17 cellular contexts compared by ENCODE assay signal in the genomic region with DNA sequence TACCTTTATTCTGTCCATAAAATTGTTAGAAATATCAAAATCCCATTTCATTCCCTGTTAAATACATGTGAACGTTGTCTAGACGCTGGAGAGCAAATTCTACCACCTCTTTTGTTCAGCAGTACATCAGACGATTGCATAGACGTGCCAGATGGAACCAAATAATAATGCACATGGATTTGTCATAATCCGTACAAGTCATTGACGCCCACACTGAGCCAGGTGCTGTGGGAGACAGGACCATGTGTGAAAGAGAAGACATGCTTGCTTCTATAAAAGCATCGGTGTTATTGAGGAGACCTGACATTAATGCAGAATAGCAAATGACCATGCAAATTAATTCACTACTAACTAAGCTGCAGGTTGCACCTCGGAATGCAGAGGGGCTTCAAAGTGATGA.
DNase-seq lines count a peak whose midpoint lies in the region; ATAC-seq, FAIRE-seq and TF ChIP-seq lines count a peak whose summit lies in the region.
"Had no signal": no experiment of that assay in that cellular context is flagged by ENCODE, and none has a peak within 500 bp of the region (broad histone marks: within the 10 kb centered on the region; RNA-seq: fewer than 3 reads in every experiment).

No MANE protein-coding gene starts in this region.

- ATAC-seq in body of pancreas: no peak
- ATAC-seq in pancreas: no peak
- ATAC-seq in HG02840 (IDR thresholded peaks at IDR 0.05; ENCODE audit: low FRiP score, unreplicated experiment): no peak

- H2AFZ ChIP-seq in hepatocyte: no peak overlapping the region
- H2AFZ ChIP-seq: GM23248 had no signal

- H3K27ac ChIP-seq in body of pancreas (peak overlapping the region; percentile 60 to 90 (median 77)), hepatocyte (peak overlapping the region; percentile 93), pancreas (peak overlapping the region in 3 of 4 donors; percentile 63 to 86 (median 78))
- H3K27ac ChIP-seq: C4-2B, GM23248 had no signal

- TF ChIP-seq CTCF in body of pancreas (IDR thresholded peaks at IDR 0.05) (no peak), hepatocyte (IDR thresholded peaks at IDR 0.05; ENCODE audit: poor library complexity) (no peak), pancreas (IDR thresholded peaks at IDR 0.05) (no peak)

- TF ChIP-seq POLR2A in body of pancreas (IDR thresholded peaks at IDR 0.05): no peak

- FAIRE-seq in pancreas (lab: Jason Lieb, UNC): no peak
- FAIRE-seq: A204.1, D721Med, G401.6, GM12891, GM19239 had no signal

- DNase-seq in body of pancreas (no peak), hepatocyte (ENCODE audit: low spot score) (no peak), pancreas (no peak), kidney tubule cell (ENCODE audit: low spot score) (no peak)
- no peak for DNase-seq in activated CD4-positive, alpha-beta T cell treated with anti-CD3 and anti-CD28 coated beads, Interleukin-2, amount 50 U/mL, for 1 hour
- DNase-seq: ACHN; Caco-2; CD4-positive, alpha-beta T cell; GM23248 had no signal

- no peaks in the 10 kb centered on the region for H3K79me2 ChIP-seq in hepatocyte

- WGBS in body of pancreas, 2 donors: 89 to 95% methylated on average over 8 of the region's 8 CpGs
- 95% methylated on average over 8 of the region's 8 CpGs for WGBS in hepatocyte (ENCODE audit: low lambda C conversion rate, missing lambda C conversion rate)
- WGBS in pancreas, 2 donors: 93 to 95% methylated on average over 8 of the region's 8 CpGs

- H3K27me3 ChIP-seq in body of pancreas (no peaks in the 10 kb centered on the region), hepatocyte (no peaks in the 10 kb centered on the region), pancreas (no peaks in the 10 kb centered on the region)

- H3K36me3 ChIP-seq in body of pancreas (replicated peaks in 1 of 2; ENCODE audit: insufficient read depth in 1 of 2, low read depth in 2 of 2) (no peaks in the 10 kb centered on the region), hepatocyte (replicated peaks; ENCODE audit: insufficient read depth, low read depth) (no peaks in the 10 kb centered on the region), pancreas (no peaks in the 10 kb centered on the region)

- intact Hi-C loops in body of pancreas (cut with DNase I) (no loop called here), pancreas (cut with DNase I) (no loop called here)

- H3K4me1 ChIP-seq in body of pancreas: peaks cover 43% of the 10 kb centered on the region
- peaks cover 29% of the 10 kb centered on the region for H3K4me1 ChIP-seq in hepatocyte (ENCODE audit: insufficient read depth)
- peaks cover 34 to 44% (median 40%) of the 10 kb centered on the region in 3 donors for H3K4me1 ChIP-seq in pancreas
- H3K4me1 ChIP-seq: HAP-1 had no signal

- H4K20me1 ChIP-seq in hepatocyte (ENCODE audit: insufficient read depth, poor library complexity, severe bottlenecking): no peaks in the 10 kb centered on the region

- no peak overlapping the region for H3K4me2 ChIP-seq in hepatocyte

- no peaks in the 10 kb centered on the region for H3K9me2 ChIP-seq in hepatocyte (replicated peaks; ENCODE audit: insufficient read depth)

- no peak overlapping the region for H3K4me3 ChIP-seq in body of pancreas
- no peak overlapping the region for H3K4me3 ChIP-seq in hepatocyte
- no peak overlapping the region for H3K4me3 ChIP-seq in pancreas
- H3K4me3 ChIP-seq: GM23248, HAP-1 had no signal

- no peaks in the 10 kb centered on the region for H3K9me3 ChIP-seq in body of pancreas
- no peaks in the 10 kb centered on the region for H3K9me3 ChIP-seq in hepatocyte (ENCODE audit: low read depth)
- H3K9me3 ChIP-seq in pancreas: no peaks in the 10 kb centered on the region
- H3K9me3 ChIP-seq: Caco-2, HAP-1 had no signal
